16 cellular contexts compared by ENCODE assay signal in the genomic region with DNA sequence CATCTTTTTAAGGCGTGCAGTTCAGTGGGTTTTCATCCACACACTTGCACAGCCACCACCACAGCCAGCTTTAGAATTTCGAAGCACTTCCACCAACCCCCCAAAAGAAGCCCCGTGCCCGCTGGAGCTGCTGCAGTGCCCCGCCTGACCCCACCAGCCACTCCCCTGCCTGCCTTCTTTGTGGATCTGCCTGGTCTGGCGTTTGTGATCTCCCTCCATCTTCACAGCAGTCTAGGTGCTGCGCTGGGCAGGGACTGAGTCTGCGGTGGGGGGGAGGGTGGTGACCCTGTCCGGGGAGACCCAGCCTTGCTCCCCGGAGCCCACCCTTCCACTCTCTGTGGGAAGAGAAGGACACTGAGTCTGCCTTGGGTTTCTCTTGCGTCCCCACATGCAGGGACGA. TPM values are rescaled to one million over a fixed set of nuclear protein-coding genes. Genes with fewer than 3 reads are reported as not detected.
DNase-seq lines count a peak whose midpoint lies in the region; ATAC-seq, FAIRE-seq and TF ChIP-seq lines count a peak whose summit lies in the region.
"Had no signal": no experiment of that assay in that cellular context is flagged by ENCODE, and none has a peak within 500 bp of the region (broad histone marks: within the 10 kb centered on the region; RNA-seq: fewer than 3 reads in every experiment).

No MANE protein-coding gene starts in this region.

- no TSS peak for BruUV-seq in MCF 10A (replicated peaks; lab: Mats Ljungman, UMichigan)
- no TSS peak for BruUV-seq in mammary epithelial cell (replicated peaks; lab: Mats Ljungman, UMichigan)

- TF ChIP-seq POLR2A in GM12891 (IDR thresholded peaks at IDR 0.05; ENCODE audit: low read depth, low read length) = no peak

- no peak overlapping the region for H3K4me2 ChIP-seq in mammary epithelial cell (ENCODE audit: insufficient read depth, low read depth, low read length)
- H3K4me2 ChIP-seq: GM23338 had no signal

- H3K4me3 Mint-ChIP-seq in MCF 10A (ENCODE audit: unreplicated experiment) (peak overlapping the region; percentile 38), nephron (no peak overlapping the region), type B pancreatic cell (peak overlapping the region; percentile 61)
- H3K4me3 Mint-ChIP-seq: activated naive CD4-positive, alpha-beta T cell treated with anti-CD3 and anti-CD28 coated beads for 36 hours; GM23338; stimulated activated naive B cell treated with anti-CD40 and anti-IgM and Interleukin-4, amounts not matched to agents 10 μg/mL and 1 μg/mL and 100 μg/mL, for 72 hours had no signal

- peaks cover 2% of the 10 kb centered on the region for H4K20me1 ChIP-seq in mammary epithelial cell (ENCODE audit: insufficient read depth, low read length)

- H3K36me3 Mint-ChIP-seq in MCF 10A (ENCODE audit: insufficient read depth, unreplicated experiment) (peaks cover 5% of the 10 kb centered on the region), nephron (ENCODE audit: low read depth) (no peaks in the 10 kb centered on the region), type B pancreatic cell (no peaks in the 10 kb centered on the region)
- H3K36me3 Mint-ChIP-seq: stimulated activated naive B cell treated with anti-CD40 and anti-IgM and Interleukin-4, amounts not matched to agents 10 μg/mL and 1 μg/mL and 100 μg/mL, for 72 hours had no signal

- H3K4me1 ChIP-seq in mammary epithelial cell (ENCODE audit: insufficient read depth, low read length) = peaks cover 40% of the 10 kb centered on the region

- POLR2A ChIA-PET in MCF 10A (lab: Yijun Ruan, JAX) = interaction anchor here (0.9 to 2.0 kb wide), 6 partner anchors 10 to 66 kb away, joined by 3 to 35 read pairs (median 17); no protein-coding TSS in a partner anchor

- H3K27me3 Mint-ChIP-seq in MCF 10A (ENCODE audit: insufficient read depth, unreplicated experiment) (no peaks in the 10 kb centered on the region), nephron (ENCODE audit: low read depth) (no peaks in the 10 kb centered on the region), type B pancreatic cell (no peaks in the 10 kb centered on the region)

- no peaks in the 10 kb centered on the region for H3K36me3 ChIP-seq in mammary epithelial cell (ENCODE audit: insufficient read depth, low read length)

- FAIRE-seq in GM12891 (lab: Jason Lieb, UNC) = no peak
- FAIRE-seq: G401.6 had no signal

- peaks cover 39% of the 10 kb centered on the region for H3K4me1 Mint-ChIP-seq in MCF 10A (ENCODE audit: insufficient read depth, unreplicated experiment)
- H3K4me1 Mint-ChIP-seq in nephron = peaks cover 35% of the 10 kb centered on the region
- H3K4me1 Mint-ChIP-seq in type B pancreatic cell (ENCODE audit: unreplicated experiment) = peaks cover 26% of the 10 kb centered on the region

- H3K4me3 ChIP-seq in mammary epithelial cell (replicated peaks in 1 of 3; ENCODE audit: insufficient read depth in 1 of 3, low read depth in 2 of 3, low read length in 3 of 3) (no peak overlapping the region), coronary artery (peak overlapping the region; percentile 65)
- H3K4me3 ChIP-seq: GM23338 had no signal

- H2AFZ ChIP-seq in mammary epithelial cell (ENCODE audit: low read depth, low read length) = no peak overlapping the region
- H2AFZ ChIP-seq: GM23338 had no signal

- DNase-seq in MCF 10A (ENCODE audit: unreplicated experiment) (no peak), mammary epithelial cell (no peak), coronary artery (ENCODE audit: low spot score) (no peak), type B pancreatic cell (ENCODE audit: extremely low spot score, unreplicated experiment) (no peak), UCSD-AML1 (lab: John Stamatoyannopoulos, UW; ENCODE audit: unreplicated experiment) (no peak), GM12891 (ENCODE audit: insufficient read length, low spot score) (no peak)
- DNase-seq: activated CD8-positive, alpha-beta memory T cell treated with anti-CD3 and anti-CD28 coated beads for 24 hours; activated naive CD4-positive, alpha-beta T cell treated with anti-CD3 and anti-CD28 coated beads for 36 hours; Kasumi-1; NCI-H1694; NCI-H524 treated with DMSO at 0.1 percent for 48 hours; stimulated activated naive B cell treated with anti-CD40 and anti-IgM and Interleukin-4, amounts not matched to agents 10 μg/mL and 1 μg/mL and 100 μg/mL, for 72 hours had no signal

- no peak overlapping the region for H3K9ac ChIP-seq in mammary epithelial cell (ENCODE audit: insufficient read depth, low read length)

- peaks cover 99% of the 10 kb centered on the region for H3K79me2 ChIP-seq in mammary epithelial cell (ENCODE audit: insufficient read depth, low read length)

- no peak overlapping the region for H3K27ac ChIP-seq in mammary epithelial cell (ENCODE audit: insufficient read depth, low read depth, low read length)
- peak overlapping the region; percentile 29 to 89 for H3K27ac ChIP-seq in coronary artery

- dilution Hi-C loops in mammary epithelial cell (cut with HindIII; ENCODE audit: low sequenced_read_pairs) = no loop called here

- H3K27ac Mint-ChIP-seq in MCF 10A (ENCODE audit: low read depth, unreplicated experiment) (peak overlapping the region; percentile 64), nephron (peak overlapping the region; percentile 44 to 76 (median 53)), type B pancreatic cell (peak overlapping the region; percentile 87)
- H3K27ac Mint-ChIP-seq: activated naive CD4-positive, alpha-beta T cell treated with anti-CD3 and anti-CD28 coated beads for 36 hours; GM23338; stimulated activated naive B cell treated with anti-CD40 and anti-IgM and Interleukin-4, amounts not matched to agents 10 μg/mL and 1 μg/mL and 100 μg/mL, for 72 hours had no signal

- in situ Hi-C loops in mammary epithelial cell (cut with MboI; ENCODE audit: low sequenced_read_pairs in 2 of 2) = no loop called here

- TF ChIP-seq CTCF in MCF 10A (IDR thresholded peaks at IDR 0.05; ENCODE audit: unreplicated experiment) (no peak), mammary epithelial cell (conservative IDR thresholded peaks at IDR 0.05 in 1 of 2, IDR thresholded peaks at IDR 0.05 in 1 of 2; ENCODE audit: extremely low read depth in 1 of 2, insufficient read depth in 1 of 2, low read depth in 1 of 2, low read length in 2 of 2) (no peak), coronary artery (IDR thresholded peaks at IDR 0.05) (no peak), nephron (IDR thresholded peaks at IDR 0.05; ENCODE audit: unreplicated experiment in 3 of 3) (no peak), type B pancreatic cell (conservative IDR thresholded peaks at IDR 0.05) (no peak)

- H3K9me3 Mint-ChIP-seq in MCF 10A (ENCODE audit: unreplicated experiment) (no peaks in the 10 kb centered on the region), nephron (no peaks in the 10 kb centered on the region), type B pancreatic cell (no peaks in the 10 kb centered on the region)
- H3K9me3 Mint-ChIP-seq: activated naive CD4-positive, alpha-beta T cell treated with anti-CD3 and anti-CD28 coated beads for 36 hours; GM23338; stimulated activated naive B cell treated with anti-CD40 and anti-IgM and Interleukin-4, amounts not matched to agents 10 μg/mL and 1 μg/mL and 100 μg/mL, for 72 hours had no signal

- 100% methylated on average over 6 of the region's 12 CpGs for WGBS in mammary epithelial cell (ENCODE audit: low coverage, missing lambda C conversion rate)

- H3K9me3 ChIP-seq in mammary epithelial cell (replicated peaks; ENCODE audit: insufficient read depth, low read length) = no peaks in the 10 kb centered on the region

- no peaks in the 10 kb centered on the region for H3K27me3 ChIP-seq in mammary epithelial cell (ENCODE audit: insufficient read depth, low read length)

- CTCF ChIA-PET in MCF 10A (lab: Yijun Ruan, JAX) = interaction anchor here (0.6 to 1.2 kb wide), 4 partner anchors 11 to 140 kb away, joined by 3 to 5 read pairs (median 4); no protein-coding TSS in a partner anchor
- CTCF ChIA-PET in mammary epithelial cell (lab: Charles Lee; ENCODE audit: low non-redundant PET) = no interaction called here

- intact Hi-C loops in MCF 10A (cut with micrococcal nuclease) (no loop called here), mammary epithelial cell (cut with micrococcal nuclease) (no loop called here)

- no peak for ATAC-seq in HG03108 (IDR thresholded peaks at IDR 0.05; ENCODE audit: unreplicated experiment)

TF ChIP-seq in GM12891, 5 proteins besides CTCF, POLR2A, EP300 and RAD21:
- no peak for TF ChIP-seq SPI1 (IDR thresholded peaks at IDR 0.05; ENCODE audit: low read depth, low read length)
- no peak for TF ChIP-seq TAF1 (IDR thresholded peaks at IDR 0.05; ENCODE audit: low read depth, low read length)
- no peak for TF ChIP-seq PAX5 (IDR thresholded peaks at IDR 0.05; ENCODE audit: insufficient read depth, low read length, severe bottlenecking)
- no peak for TF ChIP-seq POU2F2 (IDR thresholded peaks at IDR 0.05; ENCODE audit: low read depth, low read length)
- no peak for TF ChIP-seq POLR2AphosphoS5 (IDR thresholded peaks at IDR 0.05; ENCODE audit: low read depth, low read length)

RNA-seq across cellular contexts. Expression of a gene that starts 40.8 kb away (rescaled TPM):
- total RNA-seq in MCF 10A (2022) = 57.7 and 65.5 TPM in 2 replicates
- 10 to 100 TPM; 31.0 to 39.2 TPM for total RNA-seq in mammary epithelial cell
- polyA plus RNA-seq in mammary epithelial cell = 25.2 TPM
- 28.5 TPM for polyA minus RNA-seq in mammary epithelial cell
- total RNA-seq in type B pancreatic cell (ENCODE audit: low replicate concordance) = 66.9 and 127 TPM in 2 replicates
- polyA plus RNA-seq in GM12891 (2012; ENCODE audit: low read depth, missing spikeins) = 28.3 TPM

Comparison
In these comparisons a context has a peak if more than half of its experiments do, and no peak if none do; other contexts are left out.
1. H3K4me3 Mint-ChIP-seq: peak in MCF 10A (single experiment) and type B pancreatic cell (single experiment); none in nephron (0 of 3).
2. Peak in every context shown above with its lines, with median percentiles within 50 percentile points of each other: H3K27ac Mint-ChIP-seq.